In the genomic region with DNA sequence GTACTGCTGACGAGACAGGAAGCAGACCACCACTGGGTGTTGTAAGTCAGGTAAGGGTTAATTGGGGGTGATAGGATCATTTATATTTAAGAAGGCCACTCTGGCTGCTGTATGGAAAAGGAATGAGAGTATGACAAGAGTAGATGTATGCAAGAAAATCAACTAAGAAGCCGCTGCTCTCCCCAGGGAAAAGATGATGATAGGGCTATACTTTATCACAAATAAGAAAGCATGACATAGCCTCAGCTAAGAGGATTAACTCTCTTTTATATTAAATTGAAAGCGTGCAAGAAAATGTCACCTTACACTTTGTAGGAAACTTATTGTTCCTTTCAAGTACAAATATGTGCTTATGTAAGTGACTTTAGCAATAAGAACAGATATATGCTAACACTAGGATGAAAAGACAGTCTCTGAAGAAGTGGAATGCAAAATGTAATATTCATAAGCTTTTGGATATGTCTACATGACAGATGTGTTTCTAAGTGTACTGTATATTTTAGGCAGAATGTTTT, we compare ENCODE assay signal across 32 cellular contexts.
"Had no signal": no experiment of that assay in that cellular context is flagged by ENCODE, and none has a peak within 500 bp of the region (broad histone marks: within the 10 kb centered on the region; RNA-seq: fewer than 3 reads in every experiment).

No MANE protein-coding gene starts in this region.

- H3K4me2 ChIP-seq: KMS-11, PC-9, SK-N-SH had no signal

- DNase-seq: activated CD4-positive, alpha-beta T cell treated with anti-CD3 and anti-CD28 coated beads for 36 hours; activated CD4-positive, alpha-beta T cell treated with anti-CD3 and anti-CD28 coated beads, Interleukin-2, amount 10 ng/mL, durations not matched to agents 7 days and 5 days; activated CD4-positive, alpha-beta T cell treated with anti-CD3 and anti-CD28 coated beads, Interleukin-2, amount 50 U/mL, for 48 hours; activated CD8-positive, alpha-beta T cell treated with anti-CD3 and anti-CD28 coated beads, Interleukin-2, amount 10 ng/mL, durations not matched to agents 7 days and 5 days; activated gamma-delta T cell; activated naive CD4-positive, alpha-beta T cell treated with Interleukin-2 at 50 U/mL for 16 hours; activated naive CD8-positive, alpha-beta T cell treated with anti-CD3 and anti-CD28 coated beads, Interleukin-2, amount 10 ng/mL, durations not matched to agents 7 days and 5 days; activated T-cell treated with anti-CD3 and anti-CD28 coated beads, Interleukin-2, amount 50 U/mL, for 24 hours; amygdala; body of pancreas; MM.1S; MV-4-11; NCI-H1092; NCI-H146; NCI-H187; NCI-H2029 treated with DMSO at 0.1 percent for 48 hours; NCI-H2107; NCI-H2171; NCI-H510A treated with DMSO at 0.1 percent for 48 hours; NCI-H526 treated with DMSO at 0.1 percent for 48 hours; NCI-H774; NK-92 treated with Interleukin-12 subunit alpha and Interleukin-12 subunit beta, amount 100 ng/mL, for 24 hours; PC-9; Right ventricle myocardium superior; SK-N-SH had no signal

- H3K4me3 ChIP-seq: body of pancreas, breast epithelium, PC-9 had no signal

- H3K4me1 ChIP-seq: body of pancreas, breast epithelium had no signal

- H3K27ac ChIP-seq: body of pancreas, breast epithelium, KMS-11, PC-9 had no signal

- FAIRE-seq: astrocyte, RCC 7860, TTC549 had no signal

- H3K9me3 ChIP-seq: body of pancreas, breast epithelium, SK-N-SH had no signal

- ATAC-seq: activated CD4-positive, alpha-beta T cell treated with anti-CD3 and anti-CD28 coated beads for 36 hours; activated CD4-positive, CD25-positive, alpha-beta regulatory T cell treated with anti-CD3 and anti-CD28 coated beads, Interleukin-2, amount 50 U/mL, for 24 hours; activated CD8-positive, alpha-beta T cell treated with anti-CD3 and anti-CD28 coated beads, Interleukin-2, amount 10 ng/mL, durations not matched to agents 7 days and 5 days; body of pancreas; WTC11 had no signal
